1 cellular context compared by ENCODE assay signal in genomic region chr10:124244256-124244877, GRCh38.
TF ChIP-seq lines count a peak whose summit lies in the region.

No MANE protein-coding gene starts in this region.

TF ChIP-seq in SK-N-SH, 30 proteins besides CTCF, POLR2A, EP300 and RAD21 (continued from another document):
- TF ChIP-seq SIN3A (IDR thresholded peaks at IDR 0.05; ENCODE audit: borderline replicate concordance, low read depth, low read length): no peak
- TF ChIP-seq GATA2 (CRISPR knock-in tag; IDR thresholded peaks at IDR 0.05): no peak
- no peak for TF ChIP-seq CHD2 (IDR thresholded peaks at IDR 0.05; ENCODE audit: low read length, partially characterized antibody)
- no peak for TF ChIP-seq TAF1 (IDR thresholded peaks at IDR 0.05; ENCODE audit: borderline replicate concordance, low read depth, low read length)
- no peak for TF ChIP-seq RFX5 (IDR thresholded peaks at IDR 0.05; ENCODE audit: low read length)
- TF ChIP-seq NFIC (IDR thresholded peaks at IDR 0.05; ENCODE audit: borderline replicate concordance): no peak
- no peak for TF ChIP-seq FOSL2 (IDR thresholded peaks at IDR 0.05; ENCODE audit: borderline replicate concordance, low read depth)
- TF ChIP-seq RCOR1 (IDR thresholded peaks at IDR 0.05; ENCODE audit: low read length): no peak
- TF ChIP-seq USF1 (IDR thresholded peaks at IDR 0.05; ENCODE audit: borderline replicate concordance, low read depth): no peak
- no peak for TF ChIP-seq RXRA (IDR thresholded peaks at IDR 0.05; ENCODE audit: borderline replicate concordance, low read depth)
